In the genomic region with DNA sequence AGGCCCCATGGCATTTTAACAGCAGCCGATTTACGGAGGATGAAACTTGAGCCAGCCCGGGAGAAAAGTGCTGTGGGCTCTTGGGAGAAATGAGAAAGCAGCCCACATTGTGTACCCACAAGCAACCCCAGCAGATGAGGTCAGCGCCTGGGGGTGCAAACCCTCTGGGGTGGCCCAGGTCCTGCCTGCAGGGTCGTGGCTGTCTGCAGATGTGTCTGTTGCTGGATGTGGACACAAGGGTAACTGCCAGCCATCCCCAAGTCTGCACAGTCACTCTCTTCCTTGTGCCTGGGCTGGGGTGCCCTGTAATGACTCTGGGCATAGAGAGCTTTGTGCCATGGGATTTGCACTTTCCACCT, we compare ENCODE assay signal across 13 cellular contexts.
DNase-seq lines count a peak whose midpoint lies in the region; ATAC-seq and TF ChIP-seq lines count a peak whose summit lies in the region.
"Had no signal": no experiment of that assay in that cellular context is flagged by ENCODE, and none has a peak within 500 bp of the region (broad histone marks: within the 10 kb centered on the region; RNA-seq: fewer than 3 reads in every experiment).

No MANE protein-coding gene starts in this region.

- H3K79me1 ChIP-seq in neuronal stem cell (ENCODE audit: low read depth, low read length), result no peaks in the 10 kb centered on the region

- POLR2A ChIA-PET in activated CD4-positive, alpha-beta memory T cell treated with anti-CD3 and anti-CD28 coated beads for 36 hours (lab: Charles Lee), result no interaction called here

- peaks cover 33% of the 10 kb centered on the region for H3K4me1 Mint-ChIP-seq in HFFc6 (ENCODE audit: low read depth)
- peaks cover 2% of the 10 kb centered on the region for H3K4me1 Mint-ChIP-seq in activated CD4-positive, alpha-beta memory T cell treated with anti-CD3 and anti-CD28 coated beads for 36 hours (ENCODE audit: low read depth)

- no peak overlapping the region for H2BK12ac ChIP-seq in neuronal stem cell (ENCODE audit: low read length)

- WGBS in esophagus squamous epithelium, 2 donors, result 40 to 44% methylated on average over 1 to 2 of the region's 5 CpGs
- no CpG with 5 or more reads among the region's 5 CpGs for WGBS in neuronal stem cell (ENCODE audit: extremely low coverage in 2 of 2, insufficient read length in 2 of 2, insufficient replicate concordance in 1 of 2), 2 donors

- H2BK120ac ChIP-seq in neuronal stem cell (ENCODE audit: low read depth, low read length), result no peak overlapping the region

- no peak overlapping the region for H3K4ac ChIP-seq in neuronal stem cell (ENCODE audit: low read length)

- peaks cover 2% of the 10 kb centered on the region for H3K27me3 Mint-ChIP-seq in HFFc6 (ENCODE audit: insufficient read depth)
- H3K27me3 Mint-ChIP-seq in activated CD4-positive, alpha-beta memory T cell treated with anti-CD3 and anti-CD28 coated beads for 36 hours, result no peaks in the 10 kb centered on the region

- H3K9me3 ChIP-seq in esophagus squamous epithelium (no peaks in the 10 kb centered on the region), neuronal stem cell (replicated peaks in 1 of 2; ENCODE audit: control insufficient read depth in 2 of 2, insufficient read depth in 1 of 2, low read depth in 1 of 2, low read length in 2 of 2) (peaks cover 0 to 3% of the 10 kb centered on the region in 2 donors)

- no peak overlapping the region for H4K8ac ChIP-seq in neuronal stem cell (ENCODE audit: low read depth, low read length)

- DNase-seq in M059J (ENCODE audit: low read depth) (peak; percentile 75), esophagus squamous epithelium (lab: John Stamatoyannopoulos, UW) (no peak), neuronal stem cell (ENCODE audit: low spot score) (no peak), H7 (no peak), HFFc6 (no peak)
- no peak for DNase-seq in activated CD4-positive, alpha-beta memory T cell treated with anti-CD3 and anti-CD28 coated beads for 36 hours
- DNase-seq: activated CD8-positive, alpha-beta memory T cell treated with anti-CD3 and anti-CD28 coated beads for 24 hours; activated naive CD4-positive, alpha-beta T cell treated with anti-CD3 and anti-CD28 coated beads, Interleukin-2, amount 10 ng/mL, durations not matched to agents 7 days and 5 days; AML-193; KBM-7 had no signal

- H3K9me3 Mint-ChIP-seq in HFFc6, result no peaks in the 10 kb centered on the region
- no peaks in the 10 kb centered on the region for H3K9me3 Mint-ChIP-seq in activated CD4-positive, alpha-beta memory T cell treated with anti-CD3 and anti-CD28 coated beads for 36 hours
- H3K9me3 Mint-ChIP-seq: activated naive CD4-positive, alpha-beta T cell treated with anti-CD3 and anti-CD28 coated beads, Interleukin-2, amount 10 ng/mL, durations not matched to agents 7 days and 5 days; T-helper 2 cell treated with Interferon-gamma antibody and Interleukin-4, amounts not matched to agents 5 μg/mL and 100 μg/mL, for 36 hours had no signal

- H2AFZ ChIP-seq in ACC112 (ENCODE audit: low read length, unreplicated experiment), result no peak overlapping the region
- no peak overlapping the region for H2AFZ ChIP-seq in neuronal stem cell (ENCODE audit: low read length)

- no peak overlapping the region for H3K23ac ChIP-seq in neuronal stem cell (ENCODE audit: low read depth, low read length, poor library complexity)

- peaks cover 8% of the 10 kb centered on the region for H3K79me2 ChIP-seq in ACC112 (ENCODE audit: control insufficient read depth, insufficient read depth, low read length, unreplicated experiment)

- CTCF ChIA-PET in activated CD4-positive, alpha-beta memory T cell treated with anti-CD3 and anti-CD28 coated beads for 36 hours (lab: Charles Lee), result interaction anchor here (0.8 kb wide), 1 partner anchor 44 kb away, joined by 3 read pairs; no protein-coding TSS in a partner anchor

- H3K4me3 Mint-ChIP-seq in HFFc6, result no peak overlapping the region
- H3K4me3 Mint-ChIP-seq in activated CD4-positive, alpha-beta memory T cell treated with anti-CD3 and anti-CD28 coated beads for 36 hours, result no peak overlapping the region
- H3K4me3 Mint-ChIP-seq: activated naive CD4-positive, alpha-beta T cell treated with anti-CD3 and anti-CD28 coated beads, Interleukin-2, amount 10 ng/mL, durations not matched to agents 7 days and 5 days; T-helper 2 cell treated with Interferon-gamma antibody and Interleukin-4, amounts not matched to agents 5 μg/mL and 100 μg/mL, for 36 hours had no signal

- no peak overlapping the region for H3K9ac ChIP-seq in neuronal stem cell (ENCODE audit: low read depth, low read length, poor library complexity)

- no peak overlapping the region for H3K4me2 ChIP-seq in neuronal stem cell (ENCODE audit: insufficient read depth, low read length, poor library complexity, severe bottlenecking)

- H2AK5ac ChIP-seq in neuronal stem cell (ENCODE audit: low read depth, low read length), result no peak overlapping the region

- intact Hi-C loops in esophagus squamous epithelium (cut with DNase I), result no loop called here
- intact Hi-C loops in activated CD4-positive, alpha-beta memory T cell treated with anti-CD3 and anti-CD28 coated beads for 36 hours (cut with micrococcal nuclease), result no loop called here

- H4K91ac ChIP-seq in neuronal stem cell (ENCODE audit: low read depth, low read length, poor library complexity), result no peak overlapping the region

- TF ChIP-seq CTCF in esophagus squamous epithelium (IDR thresholded peaks at IDR 0.05), result no peak
- no peak for TF ChIP-seq CTCF in HFFc6 (IDR thresholded peaks at IDR 0.05)

- H3K14ac ChIP-seq in neuronal stem cell (ENCODE audit: low read length), result no peak overlapping the region

- H3K36me3 ChIP-seq in ACC112 (ENCODE audit: insufficient read depth, low read length) (no peaks in the 10 kb centered on the region), esophagus squamous epithelium (no peaks in the 10 kb centered on the region), neuronal stem cell (replicated peaks in 1 of 2; ENCODE audit: control insufficient read depth in 2 of 2, insufficient read depth in 2 of 2, low read length in 2 of 2) (no peaks in the 10 kb centered on the region), H7 (replicated peaks; ENCODE audit: control insufficient read depth, insufficient read depth, low read length) (no peaks in the 10 kb centered on the region)

- no peak for ATAC-seq in HG02759 (IDR thresholded peaks at IDR 0.05; ENCODE audit: unreplicated experiment)

- no peak overlapping the region for H2BK15ac ChIP-seq in neuronal stem cell (ENCODE audit: low read length)

- H3K18ac ChIP-seq in neuronal stem cell (ENCODE audit: low read length), result peak overlapping the region; percentile 32

- no peak overlapping the region for H2BK5ac ChIP-seq in neuronal stem cell (ENCODE audit: low read length)

- H3K36me3 Mint-ChIP-seq in HFFc6 (ENCODE audit: low read depth), result no peaks in the 10 kb centered on the region
- no peaks in the 10 kb centered on the region for H3K36me3 Mint-ChIP-seq in activated CD4-positive, alpha-beta memory T cell treated with anti-CD3 and anti-CD28 coated beads for 36 hours
- H3K36me3 Mint-ChIP-seq: activated naive CD4-positive, alpha-beta T cell treated with anti-CD3 and anti-CD28 coated beads, Interleukin-2, amount 10 ng/mL, durations not matched to agents 7 days and 5 days had no signal

- H3K4me1 ChIP-seq in ACC112 (ENCODE audit: control insufficient read depth, insufficient read depth, low read length, unreplicated experiment) (peaks cover 45% of the 10 kb centered on the region), esophagus squamous epithelium (peaks cover 27 to 57% (median 28%) of the 10 kb centered on the region in 3 donors), neuronal stem cell (ENCODE audit: control insufficient read depth in 2 of 2, insufficient read depth in 1 of 2, low read depth in 1 of 2, low read length in 2 of 2) (peaks cover 0 to 10% of the 10 kb centered on the region in 2 donors)

- H3K27ac Mint-ChIP-seq in HFFc6, result no peak overlapping the region; the same call in 1 of the 2 replicates
- H3K27ac Mint-ChIP-seq in activated CD4-positive, alpha-beta memory T cell treated with anti-CD3 and anti-CD28 coated beads for 36 hours, result no peak overlapping the region
- H3K27ac Mint-ChIP-seq: activated naive CD4-positive, alpha-beta T cell treated with anti-CD3 and anti-CD28 coated beads, Interleukin-2, amount 10 ng/mL, durations not matched to agents 7 days and 5 days; T-helper 2 cell treated with Interferon-gamma antibody and Interleukin-4, amounts not matched to agents 5 μg/mL and 100 μg/mL, for 36 hours had no signal

- no peaks in the 10 kb centered on the region for H3K27me3 ChIP-seq in ACC112 (ENCODE audit: insufficient read depth, low read length)
- H3K27me3 ChIP-seq in esophagus squamous epithelium, result no peaks in the 10 kb centered on the region
- H3K27me3 ChIP-seq in neuronal stem cell (ENCODE audit: control insufficient read depth in 3 of 3, insufficient read depth in 3 of 3, low read depth in 1 of 3, low read length in 3 of 3), result no peaks in the 10 kb centered on the region
- H3K27me3 ChIP-seq in H7 (ENCODE audit: control insufficient read depth, insufficient read depth, low read length), result no peaks in the 10 kb centered on the region

- TF ChIP-seq POLR2A in esophagus squamous epithelium (IDR thresholded peaks at IDR 0.05), result no peak

- H3K27ac ChIP-seq in ACC112 (ENCODE audit: low read depth, low read length) (peak overlapping the region; percentile 39), esophagus squamous epithelium (peak overlapping the region in 3 of 4 donors; percentile 8 to 65 (median 45)), neuronal stem cell (replicated peaks; ENCODE audit: low read length) (no peak overlapping the region)

- H3K4me3 ChIP-seq in ACC112 (ENCODE audit: low read depth, low read length) (no peak overlapping the region), esophagus squamous epithelium (no peak overlapping the region), neuronal stem cell (ENCODE audit: low read length in 2 of 2) (no peak overlapping the region), H7 (ENCODE audit: insufficient read depth, low read depth, low read length) (no peak overlapping the region)
